In genomic region chr9:35287986-35288515, GRCh38 we compare ENCODE assay signal across 23 cellular contexts.
A peak's percentile ranks its signal among the peaks of the same experiment; 100 is the strongest.
DNase-seq lines count a peak whose midpoint lies in the region; ATAC-seq and TF ChIP-seq lines count a peak whose summit lies in the region.
"Had no signal": no experiment of that assay in that cellular context is flagged by ENCODE, and none has a peak within 500 bp of the region (broad histone marks: within the 10 kb centered on the region; RNA-seq: fewer than 3 reads in every experiment).

No MANE protein-coding gene starts in this region.

- H3K4me2 ChIP-seq in Karpas-422 (ENCODE audit: low read depth, low read length, poor library complexity, severe bottlenecking): no peak overlapping the region

- H4K20me1 ChIP-seq in Karpas-422 (ENCODE audit: insufficient read depth, low read depth, low read length): no peaks in the 10 kb centered on the region

- no peaks in the 10 kb centered on the region for H3K4me1 ChIP-seq in upper lobe of right lung
- no peaks in the 10 kb centered on the region for H3K4me1 ChIP-seq in Karpas-422 (ENCODE audit: low read length)
- H3K4me1 ChIP-seq: adrenal gland had no signal

- no peak overlapping the region for H3K9ac ChIP-seq in Karpas-422 (ENCODE audit: low read length)

- no peaks in the 10 kb centered on the region for H3K9me2 ChIP-seq in Karpas-422 (replicated peaks; ENCODE audit: insufficient read depth, low read length)

- intact Hi-C loops in upper lobe of right lung (cut with DNase I): no loop called here

- peaks cover 1% of the 10 kb centered on the region; the same call in 1 of the 2 replicates for H3K4me1 Mint-ChIP-seq in WTC11
- H3K4me1 Mint-ChIP-seq: naive B cell had no signal

- no peaks in the 10 kb centered on the region for H3K36me3 Mint-ChIP-seq in WTC11

- DNase-seq in Daoy (ENCODE audit: low read depth) (peak; percentile 27), LHCN-M2 (ENCODE audit: low read depth) (peak; percentile 36), epithelial cell of esophagus (ENCODE audit: low read depth) (peak; percentile 66), myocyte (ENCODE audit: low read depth) (peak; percentile 20), upper lobe of right lung (no peak), WTC11 (ENCODE audit: low spot score) (no peak), Karpas-422 (no peak)
- DNase-seq: activated CD4-positive, alpha-beta T cell treated with anti-CD3 and anti-CD28 coated beads for 1 hour; activated naive CD4-positive, alpha-beta T cell; activated T-cell treated with anti-CD3 and anti-CD28 coated beads, Interleukin-2, amount 50 U/mL, for 1 hour; adrenal gland; erythroblast; mesendoderm; naive B cell; NCI-H1092 treated with DMSO at 0.1 percent for 48 hours; NCI-H2029; NCI-H2227 treated with DMSO at 0.1 percent for 48 hours; NCI-H82; OCI-M1; right lobe of liver; SHP77 had no signal

- H3K4me3 ChIP-seq in epithelial cell of esophagus (ENCODE audit: low read length): no peak overlapping the region
- H3K4me3 ChIP-seq in upper lobe of right lung: no peak overlapping the region
- H3K4me3 ChIP-seq in Karpas-422 (ENCODE audit: low read length): no peak overlapping the region
- H3K4me3 ChIP-seq: adrenal gland, right lobe of liver had no signal

- H3K27ac Mint-ChIP-seq in WTC11: no peak overlapping the region
- H3K27ac Mint-ChIP-seq: naive B cell had no signal

- H3K9me3 ChIP-seq in upper lobe of right lung (no peaks in the 10 kb centered on the region), Karpas-422 (ENCODE audit: low read length) (no peaks in the 10 kb centered on the region)
- H3K9me3 ChIP-seq: adrenal gland, right lobe of liver had no signal

- H3K4me3 Mint-ChIP-seq in WTC11: no peak overlapping the region
- H3K4me3 Mint-ChIP-seq: naive B cell had no signal

- H3K9me3 Mint-ChIP-seq in WTC11: no peaks in the 10 kb centered on the region

- POLR2A ChIA-PET in WTC11 (lab: Charles Lee): no interaction called here

- ATAC-seq in upper lobe of right lung: no peak
- ATAC-seq in WTC11: no peak
- no peak for ATAC-seq in HG02981 (IDR thresholded peaks at IDR 0.05; ENCODE audit: unreplicated experiment)
- ATAC-seq: HCT116, right lobe of liver had no signal

- H3K27me3 ChIP-seq in upper lobe of right lung (no peaks in the 10 kb centered on the region), Karpas-422 (ENCODE audit: low read length) (no peaks in the 10 kb centered on the region)
- H3K27me3 ChIP-seq: adrenal gland, right lobe of liver had no signal

- no peaks in the 10 kb centered on the region for H3K36me3 ChIP-seq in upper lobe of right lung
- H3K36me3 ChIP-seq in Karpas-422 (ENCODE audit: insufficient read depth, low read length): no peaks in the 10 kb centered on the region
- H3K36me3 ChIP-seq: adrenal gland, right lobe of liver had no signal

- CTCF ChIA-PET in WTC11 (lab: Charles Lee): interaction anchor here (1.2 kb wide), 1 partner anchor 171 kb away, joined by 3 read pairs; no protein-coding TSS in a partner anchor

- H2AFZ ChIP-seq in Karpas-422 (ENCODE audit: low read length): no peak overlapping the region

- H3K79me2 ChIP-seq in Karpas-422 (ENCODE audit: low read length): no peaks in the 10 kb centered on the region

- H3K27me3 Mint-ChIP-seq in WTC11 (ENCODE audit: low read depth): no peaks in the 10 kb centered on the region

- no peak for TF ChIP-seq CTCF in epithelial cell of esophagus (IDR thresholded peaks at IDR 0.05; ENCODE audit: insufficient read depth, low read depth, low read length, missing control alignments)
- no peak for TF ChIP-seq CTCF in upper lobe of right lung (IDR thresholded peaks at IDR 0.05)
- no peak for TF ChIP-seq CTCF in WTC11 (IDR thresholded peaks at IDR 0.05)

- H3K27ac ChIP-seq in upper lobe of right lung (no peak overlapping the region), Karpas-422 (ENCODE audit: low read length) (no peak overlapping the region)
- H3K27ac ChIP-seq: adrenal gland, right lobe of liver had no signal

TF ChIP-seq in WTC11, 78 proteins besides CTCF, POLR2A, EP300 and RAD21 (continues in another document):
- no peak for TF ChIP-seq OVOL2 (CRISPR knock-in tag; IDR thresholded peaks at IDR 0.05; ENCODE audit: borderline replicate concordance)
- no peak for TF ChIP-seq ESRRA (CRISPR knock-in tag; IDR thresholded peaks at IDR 0.05; ENCODE audit: borderline replicate concordance)
- no peak for TF ChIP-seq RELA (CRISPR knock-in tag; IDR thresholded peaks at IDR 0.05; ENCODE audit: borderline replicate concordance)
- TF ChIP-seq E2F4 (CRISPR knock-in tag; IDR thresholded peaks at IDR 0.05; ENCODE audit: borderline replicate concordance, low read depth): no peak
- no peak for TF ChIP-seq MXD4 (CRISPR knock-in tag; IDR thresholded peaks at IDR 0.05; ENCODE audit: borderline replicate concordance)
- no peak for TF ChIP-seq ZNF281 (CRISPR knock-in tag; IDR thresholded peaks at IDR 0.05)
- TF ChIP-seq TCF7 (CRISPR knock-in tag; IDR thresholded peaks at IDR 0.05; ENCODE audit: low read depth): no peak
- TF ChIP-seq USF1 (CRISPR knock-in tag; IDR thresholded peaks at IDR 0.05): no peak
- no peak for TF ChIP-seq GRHL2 (CRISPR knock-in tag; IDR thresholded peaks at IDR 0.05; ENCODE audit: insufficient replicate concordance, severe bottlenecking)
- no peak for TF ChIP-seq PRDM15 (CRISPR knock-in tag; IDR thresholded peaks at IDR 0.05)
- TF ChIP-seq TEAD4 (CRISPR knock-in tag; IDR thresholded peaks at IDR 0.05): no peak
- no peak for TF ChIP-seq ZNF317 (CRISPR knock-in tag; IDR thresholded peaks at IDR 0.05; ENCODE audit: borderline replicate concordance, low read depth)

Comparison
In these comparisons a context has a peak if more than half of its experiments do, and no peak if none do; other contexts are left out.
1. DNase-seq: peak in Daoy (single experiment), LHCN-M2 (single experiment), epithelial cell of esophagus (single experiment) and myocyte (single experiment); none in upper lobe of right lung (single experiment), WTC11 (single experiment) and Karpas-422 (single experiment).